In the genomic region with DNA sequence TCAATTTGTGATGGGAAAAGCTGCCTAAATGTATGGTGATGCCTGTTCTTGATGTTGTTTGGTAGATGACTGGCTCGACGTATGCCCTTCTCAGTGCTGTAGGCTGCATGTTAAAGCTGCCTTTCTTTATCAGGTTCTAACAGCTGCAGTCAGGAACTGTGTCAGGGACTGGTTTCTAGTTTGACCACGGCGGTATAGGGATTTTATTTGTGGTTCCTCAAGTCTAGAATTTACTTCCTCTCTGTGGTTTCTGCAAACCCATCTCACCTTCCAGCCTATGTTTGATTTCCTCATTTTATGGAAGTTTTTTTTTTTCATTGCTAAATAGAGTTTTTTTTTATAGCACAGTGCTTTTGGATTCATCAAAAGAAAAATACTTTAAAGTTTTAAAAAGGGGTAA, we compare ENCODE assay signal across 8 cellular contexts. TPM values are rescaled to one million over a fixed set of nuclear protein-coding genes. Genes with fewer than 3 reads are reported as not detected.
DNase-seq lines count a peak whose midpoint lies in the region; ATAC-seq and TF ChIP-seq lines count a peak whose summit lies in the region.

No MANE protein-coding gene starts in this region.

- H3K27ac ChIP-seq in breast epithelium = no peak overlapping the region

- no peaks in the 10 kb centered on the region for H3K36me3 ChIP-seq in breast epithelium

- no peaks in the 10 kb centered on the region for H3K27me3 ChIP-seq in breast epithelium

- H3K4me3 ChIP-seq in breast epithelium = no peak overlapping the region

- H3K4me1 Mint-ChIP-seq in MCF 10A (ENCODE audit: insufficient read depth, unreplicated experiment) = peaks cover 35% of the 10 kb centered on the region
- peaks cover 70% of the 10 kb centered on the region for H3K4me1 Mint-ChIP-seq in central memory CD8-positive, alpha-beta T cell
- H3K4me1 Mint-ChIP-seq in stimulated activated naive CD8-positive, alpha-beta T cell treated with anti-CD3 and anti-CD28 coated beads, Interleukin-15, Interleukin-2, amounts not matched to agents 100 ng/mL and 50 ng/mL, for 24 hours (ENCODE audit: low read depth) = peaks cover 53% of the 10 kb centered on the region
- H3K4me1 Mint-ChIP-seq in osteocyte (ENCODE audit: unreplicated experiment) = peaks cover 28% of the 10 kb centered on the region

- H3K4me3 Mint-ChIP-seq in MCF 10A (ENCODE audit: unreplicated experiment) = peak overlapping the region; percentile 33
- peak overlapping the region; percentile 57 for H3K4me3 Mint-ChIP-seq in central memory CD8-positive, alpha-beta T cell
- H3K4me3 Mint-ChIP-seq in stimulated activated naive CD8-positive, alpha-beta T cell treated with anti-CD3 and anti-CD28 coated beads, Interleukin-15, Interleukin-2, amounts not matched to agents 100 ng/mL and 50 ng/mL, for 24 hours = peak overlapping the region; percentile 68
- H3K4me3 Mint-ChIP-seq in osteocyte (ENCODE audit: unreplicated experiment) = no peak overlapping the region

- H3K9me3 Mint-ChIP-seq in MCF 10A (ENCODE audit: unreplicated experiment) (no peaks in the 10 kb centered on the region), osteocyte (ENCODE audit: unreplicated experiment) (no peaks in the 10 kb centered on the region)
- no peaks in the 10 kb centered on the region for H3K9me3 Mint-ChIP-seq in central memory CD8-positive, alpha-beta T cell
- no peaks in the 10 kb centered on the region for H3K9me3 Mint-ChIP-seq in stimulated activated naive CD8-positive, alpha-beta T cell treated with anti-CD3 and anti-CD28 coated beads, Interleukin-15, Interleukin-2, amounts not matched to agents 100 ng/mL and 50 ng/mL, for 24 hours

- no peak for TF ChIP-seq POLR2A in breast epithelium (IDR thresholded peaks at IDR 0.05)

- POLR2A ChIA-PET in MCF 10A (lab: Yijun Ruan, JAX) = interaction anchor here (0.6 to 7.2 kb wide), 10 partner anchors 13 to 112 kb away, joined by 3 to 117 read pairs (median 4); a partner anchor contains a TSS
- POLR2A ChIA-PET in HEK293T (lab: Yijun Ruan, JAX) = no interaction called here

- intact Hi-C loops in MCF 10A (cut with micrococcal nuclease) = no loop called here
- intact Hi-C loops in breast epithelium (cut with DNase I; ENCODE audit: low total_unique reads) = no loop called here

- H3K27ac Mint-ChIP-seq in MCF 10A (ENCODE audit: low read depth, unreplicated experiment) (peak overlapping the region; percentile 91), osteocyte (ENCODE audit: unreplicated experiment) (no peak overlapping the region)
- H3K27ac Mint-ChIP-seq in central memory CD8-positive, alpha-beta T cell (ENCODE audit: low read depth) = peak overlapping the region; percentile 75
- H3K27ac Mint-ChIP-seq in stimulated activated naive CD8-positive, alpha-beta T cell treated with anti-CD3 and anti-CD28 coated beads, Interleukin-15, Interleukin-2, amounts not matched to agents 100 ng/mL and 50 ng/mL, for 24 hours = peak overlapping the region; percentile 66

- CTCF ChIA-PET in MCF 10A (lab: Yijun Ruan, JAX) (interaction anchor here (0.6 to 3.6 kb wide), 12 partner anchors 14 to 156 kb away, joined by 3 to 29 read pairs (median 4); a partner anchor contains a TSS), HEK293T (lab: Yijun Ruan, JAX) (no interaction called here)

- no peaks in the 10 kb centered on the region for H3K9me3 ChIP-seq in breast epithelium

- DNase-seq in MCF 10A (ENCODE audit: unreplicated experiment) = no peak
- DNase-seq in breast epithelium (ENCODE audit: low spot score in 2 of 2) = no peak
- peak; percentile 78 for DNase-seq in NAMALWA (ENCODE audit: low spot score)
- peak in 1 of 2 donors; percentile 12 for DNase-seq in central memory CD8-positive, alpha-beta T cell (ENCODE audit: low spot score in 2 of 2)
- DNase-seq in HEK293T (ENCODE audit: extremely low spot score) = no peak
- DNase-seq in osteocyte (ENCODE audit: extremely low spot score, unreplicated experiment) = no peak

- H3K4me1 ChIP-seq in breast epithelium = peaks cover 0 to 4% of the 10 kb centered on the region in 2 donors

- no TSS peak for BruUV-seq in MCF 10A (replicated peaks; lab: Mats Ljungman, UMichigan)

- H3K36me3 Mint-ChIP-seq in MCF 10A (ENCODE audit: insufficient read depth, unreplicated experiment) (peaks cover 6% of the 10 kb centered on the region), osteocyte (ENCODE audit: unreplicated experiment) (peaks cover 5% of the 10 kb centered on the region)
- peaks cover 4% of the 10 kb centered on the region for H3K36me3 Mint-ChIP-seq in central memory CD8-positive, alpha-beta T cell (ENCODE audit: insufficient read depth)
- peaks cover 11% of the 10 kb centered on the region for H3K36me3 Mint-ChIP-seq in stimulated activated naive CD8-positive, alpha-beta T cell treated with anti-CD3 and anti-CD28 coated beads, Interleukin-15, Interleukin-2, amounts not matched to agents 100 ng/mL and 50 ng/mL, for 24 hours (ENCODE audit: low read depth)

- TF ChIP-seq CTCF in MCF 10A (IDR thresholded peaks at IDR 0.05; ENCODE audit: unreplicated experiment) (no peak), breast epithelium (IDR thresholded peaks at IDR 0.05) (no peak), osteocyte (IDR thresholded peaks at IDR 0.05) (no peak)

- H3K27me3 Mint-ChIP-seq in MCF 10A (ENCODE audit: insufficient read depth, unreplicated experiment) (no peaks in the 10 kb centered on the region), osteocyte (ENCODE audit: unreplicated experiment) (no peaks in the 10 kb centered on the region)
- no peaks in the 10 kb centered on the region for H3K27me3 Mint-ChIP-seq in central memory CD8-positive, alpha-beta T cell
- peaks cover 21% of the 10 kb centered on the region for H3K27me3 Mint-ChIP-seq in stimulated activated naive CD8-positive, alpha-beta T cell treated with anti-CD3 and anti-CD28 coated beads, Interleukin-15, Interleukin-2, amounts not matched to agents 100 ng/mL and 50 ng/mL, for 24 hours

- ATAC-seq in HG02642 (IDR thresholded peaks at IDR 0.05; ENCODE audit: poor library complexity, unreplicated experiment) = peak; percentile 77
- peak; percentile 57 for ATAC-seq in central memory CD8-positive, alpha-beta T cell (replicated peaks; ENCODE audit: extremely low read depth, poor library complexity, severe bottlenecking)

TF ChIP-seq in HEK293T, 16 proteins besides CTCF, POLR2A, EP300 and RAD21:
- TF ChIP-seq TARDBP (IDR thresholded peaks at IDR 0.05) (no peak), HDGF (IDR thresholded peaks at IDR 0.05; ENCODE audit: borderline replicate concordance) (no peak), FOXA1 (IDR thresholded peaks at IDR 0.05) (no peak), CTBP1 (IDR thresholded peaks at IDR 0.05; ENCODE audit: borderline replicate concordance) (no peak), FOXK2 (IDR thresholded peaks at IDR 0.05) (no peak), ELF4 (IDR thresholded peaks at IDR 0.05) (no peak), L3MBTL2 (conservative IDR thresholded peaks at IDR 0.05) (no peak), ARNT (IDR thresholded peaks at IDR 0.05) (no peak), SP1 (IDR thresholded peaks at IDR 0.05) (no peak), FOXM1 (IDR thresholded peaks at IDR 0.05; ENCODE audit: borderline replicate concordance) (no peak), SUZ12 (IDR thresholded peaks at IDR 0.05) (no peak), BHLHE40 (IDR thresholded peaks at IDR 0.05; ENCODE audit: borderline replicate concordance) (no peak), NFRKB (IDR thresholded peaks at IDR 0.05) (no peak), ZNF384 (IDR thresholded peaks at IDR 0.05) (no peak), LEF1 (IDR thresholded peaks at IDR 0.05; ENCODE audit: borderline replicate concordance) (no peak)
- TF ChIP-seq, protein P1, sequence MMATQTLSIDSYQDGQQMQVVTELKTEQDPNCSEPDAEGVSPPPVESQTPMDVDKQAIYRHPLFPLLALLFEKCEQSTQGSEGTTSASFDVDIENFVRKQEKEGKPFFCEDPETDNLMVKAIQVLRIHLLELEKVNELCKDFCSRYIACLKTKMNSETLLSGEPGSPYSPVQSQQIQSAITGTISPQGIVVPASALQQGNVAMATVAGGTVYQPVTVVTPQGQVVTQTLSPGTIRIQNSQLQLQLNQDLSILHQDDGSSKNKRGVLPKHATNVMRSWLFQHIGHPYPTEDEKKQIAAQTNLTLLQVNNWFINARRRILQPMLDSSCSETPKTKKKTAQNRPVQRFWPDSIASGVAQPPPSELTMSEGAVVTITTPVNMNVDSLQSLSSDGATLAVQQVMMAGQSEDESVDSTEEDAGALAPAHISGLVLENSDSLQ (IDR thresholded peaks at IDR 0.05) = no peak

RNA-seq across cellular contexts. Expression of a gene that starts 26.5 kb away (rescaled TPM):
- total RNA-seq in MCF 10A (2022) = 16.8 and 21.6 TPM in 2 replicates
- total RNA-seq in breast epithelium = 10 to 100 TPM in 2 of 3 donors, 1 to 10 TPM in 1; 9.4 to 16.7 (median 14.1) TPM
- total RNA-seq in osteocyte = 15.4 and 21.4 TPM in 2 replicates
